Comparison of ENCODE assay signal across 17 cellular contexts in the genomic region with DNA sequence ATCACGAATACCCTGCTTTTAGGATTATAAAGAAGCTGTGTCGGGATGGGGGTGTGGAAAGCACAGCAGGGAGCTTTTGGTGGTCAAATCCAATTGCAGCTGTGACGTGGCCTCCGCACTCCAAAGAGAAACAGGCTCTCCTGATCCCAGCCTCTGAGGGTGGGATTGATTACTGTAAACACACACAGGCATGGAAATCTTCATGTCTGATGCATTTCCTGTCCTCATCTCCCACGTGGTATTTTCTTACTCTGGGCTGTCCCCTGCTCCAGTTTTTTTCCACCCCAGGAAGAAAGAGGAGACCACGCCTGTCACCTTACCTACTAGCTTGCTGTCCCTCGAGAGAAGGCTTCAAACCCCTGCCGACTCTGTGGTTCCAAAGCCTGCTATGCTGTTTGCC. TPM values are rescaled to one million over a fixed set of nuclear protein-coding genes. Genes with fewer than 3 reads are reported as not detected.
DNase-seq lines count a peak whose midpoint lies in the region; ATAC-seq and TF ChIP-seq lines count a peak whose summit lies in the region.
"Had no signal": no experiment of that assay in that cellular context is flagged by ENCODE, and none has a peak within 500 bp of the region (broad histone marks: within the 10 kb centered on the region; RNA-seq: fewer than 3 reads in every experiment).

No MANE protein-coding gene starts in this region.

- TF ChIP-seq POLR2A in lower leg skin (IDR thresholded peaks at IDR 0.05) = no peak

- intact Hi-C loops in lower leg skin (cut with DNase I; ENCODE audit: low total_unique reads) = no loop called here

- no peak for TF ChIP-seq CTCF in WI38 (IDR thresholded peaks at IDR 0.05; ENCODE audit: low read depth, low read length)
- no peak for TF ChIP-seq CTCF in lower leg skin (IDR thresholded peaks at IDR 0.05)

- WGBS in lower leg skin, 2 donors = 54 to 69% methylated on average over 8 of the region's 8 CpGs

- H3K4me3 ChIP-seq in WI38 (ENCODE audit: low read depth, low read length) (peak overlapping the region; percentile 12; the same call in 1 of the 2 replicates), skeletal muscle cell (ENCODE audit: low read depth, low read length) (no peak overlapping the region), lower leg skin (ENCODE audit: low read depth, poor library complexity, severe bottlenecking) (no peak overlapping the region)
- H3K4me3 ChIP-seq: tibial nerve had no signal

- ATAC-seq in GM19455 (IDR thresholded peaks at IDR 0.05; ENCODE audit: unreplicated experiment) = no peak

- DNase-seq in NCI-H345 (lab: John Stamatoyannopoulos, UW) (peak; percentile 9), NCI-H345 treated with DMSO at 0.1 percent for 48 hours (lab: John Stamatoyannopoulos, UW; ENCODE audit: unreplicated experiment) (no peak), hepatic stellate cell (ENCODE audit: low spot score) (peak; percentile 60), skeletal muscle cell (ENCODE audit: low read depth) (peak; percentile 52), lower leg skin (ENCODE audit: low spot score in 2 of 2) (no peak), SHP77 (lab: John Stamatoyannopoulos, UW) (no peak)
- DNase-seq: activated CD4-positive, alpha-beta T cell treated with anti-CD3 and anti-CD28 coated beads, Interleukin-2, amount 50 U/mL, for 1 hour; aorta; DMS153; endodermal cell; glutamatergic neuron; mammary epithelial cell; NCI-H1694 treated with DMSO at 0.1 percent for 48 hours; stimulated activated CD8-positive, alpha-beta memory T cell treated with anti-CD3 and anti-CD28 coated beads, Interleukin-4, amount 100 ng/mL, for 48 hours had no signal

RNA-seq across cellular contexts. Expression of gene RNF152, which starts 22.7 kb away (rescaled TPM):
- 100 to 1,000 TPM in 1 of 4 donors, 10 to 100 TPM in 3; 37.1 to 112 (median 82.5) TPM for total RNA-seq in lower leg skin

Comparison
In these comparisons a context has a peak if more than half of its experiments do, and no peak if none do; other contexts are left out.
1. DNase-seq: peak in NCI-H345 (single experiment), hepatic stellate cell (single experiment) and skeletal muscle cell (single experiment); none in NCI-H345 treated with DMSO at 0.1 percent for 48 hours (single experiment), lower leg skin (0 of 2) and SHP77 (0 of 2).